ENCODE assay signal across 9 cellular contexts in the genomic region with DNA sequence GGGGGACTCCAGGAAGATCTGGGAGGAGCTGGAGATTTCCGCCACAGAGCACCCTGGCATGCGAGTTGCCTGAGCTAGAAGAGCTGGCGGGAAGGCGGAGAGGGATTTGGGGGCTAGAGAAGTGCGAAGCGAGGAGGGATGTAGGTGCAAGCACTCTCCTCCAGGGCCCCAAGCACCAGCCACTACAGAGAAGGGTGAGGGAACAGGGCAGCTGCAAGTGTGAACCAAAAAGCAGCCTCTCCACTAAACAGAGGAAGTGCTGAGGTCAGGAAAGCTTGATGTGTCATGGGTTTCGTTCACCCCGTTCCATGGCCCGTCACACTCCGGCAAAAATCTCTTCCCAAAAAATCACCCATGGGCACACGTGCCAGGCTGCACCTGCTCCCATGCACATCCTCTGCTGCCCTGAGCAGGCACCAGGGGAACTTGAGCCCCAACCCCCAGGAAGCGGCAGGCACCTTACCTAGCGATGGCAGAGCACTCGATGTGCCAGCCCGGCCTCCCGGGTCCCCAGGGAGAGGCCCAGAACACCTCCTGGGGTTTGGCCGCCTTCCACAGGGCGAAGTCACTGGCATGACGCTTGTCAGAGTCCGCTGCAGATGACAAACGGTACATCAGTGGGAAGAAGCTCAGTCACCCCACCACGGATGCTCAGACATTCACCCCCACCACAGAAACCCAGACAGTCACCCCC.
DNase-seq lines count a peak whose midpoint lies in the region; ATAC-seq lines count a peak whose summit lies in the region.
"Had no signal": no experiment of that assay in that cellular context is flagged by ENCODE, and none has a peak within 500 bp of the region (broad histone marks: within the 10 kb centered on the region; RNA-seq: fewer than 3 reads in every experiment).

No MANE protein-coding gene starts in this region.

- ATAC-seq in GM19043 (IDR thresholded peaks at IDR 0.05; ENCODE audit: low read depth, unreplicated experiment) (peak; percentile 75), HG03095 (IDR thresholded peaks at IDR 0.05; ENCODE audit: unreplicated experiment) (peak; percentile 67)

- DNase-seq in CD1c-positive myeloid dendritic cell (ENCODE audit: extremely low spot score) (peak; percentile 62), NCI-H187 (lab: John Stamatoyannopoulos, UW) (no peak), NCI-H2196 treated with DMSO at 0.1 percent for 48 hours (lab: John Stamatoyannopoulos, UW; ENCODE audit: unreplicated experiment) (no peak), NCI-H1105 treated with DMSO at 0.1 percent for 48 hours (lab: John Stamatoyannopoulos, UW) (no peak), NCI-H1930 (lab: John Stamatoyannopoulos, UW) (no peak)
- DNase-seq in activated T-helper 9 cell treated with anti-CD3 and anti-CD28 coated beads, Interleukin-2, amount 50 U/mL, for 16 hours (ENCODE audit: low read depth) = peak; percentile 6
- DNase-seq: gastrocnemius medialis had no signal

Comparison
In these comparisons a context has a peak if more than half of its experiments do, and no peak if none do; other contexts are left out.
1. DNase-seq: peak in CD1c-positive myeloid dendritic cell (single experiment) and activated T-helper 9 cell treated with anti-CD3 and anti-CD28 coated beads, Interleukin-2, amount 50 U/mL, for 16 hours (single experiment); none in NCI-H187 (0 of 2), NCI-H2196 treated with DMSO at 0.1 percent for 48 hours (single experiment), NCI-H1105 treated with DMSO at 0.1 percent for 48 hours (single experiment) and NCI-H1930 (0 of 2).